ENCODE assay signal across 23 cellular contexts in the genomic region with DNA sequence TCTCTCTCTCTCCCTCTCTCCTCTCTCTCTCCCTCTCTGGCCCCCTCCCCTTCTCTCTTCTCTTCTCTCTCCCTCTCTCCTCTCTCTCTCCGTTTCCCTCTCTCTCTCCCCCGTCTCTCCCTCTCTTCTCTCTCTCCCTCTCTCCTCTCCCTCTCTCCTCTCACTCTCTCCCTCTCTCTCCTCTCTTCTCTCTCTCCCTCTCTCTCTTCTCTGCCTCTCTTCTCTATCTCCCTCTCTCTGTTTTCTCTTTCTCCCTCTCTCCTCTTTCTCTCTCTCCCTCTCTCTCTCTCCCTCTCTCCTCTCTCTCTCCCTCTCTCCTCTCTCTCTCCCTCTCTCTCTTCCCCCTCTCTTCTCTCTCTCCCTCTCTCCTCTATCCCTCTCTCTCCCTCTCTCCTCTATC.
"Had no signal": no experiment of that assay in that cellular context is flagged by ENCODE, and none has a peak within 500 bp of the region (broad histone marks: within the 10 kb centered on the region; RNA-seq: fewer than 3 reads in every experiment).

No MANE protein-coding gene starts in this region.

- ATAC-seq: foreskin keratinocyte; mucosa of descending colon; natural killer cell treated with Interleukin-12 subunit alpha and Interleukin-12 subunit beta and Interleukin-15 and Interleukin-18, amount 100 ng/mL, for 72 hours; sciatic nerve; stimulated activated effector memory CD8-positive, alpha-beta T cell treated with anti-CD3 and anti-CD28 coated beads, Interleukin-12 subunit alpha, Interleukin-12 subunit beta, amount 100 ng/mL, for 72 hours; stimulated activated naive CD8-positive, alpha-beta T cell treated with anti-CD3 and anti-CD28 coated beads, Interleukin-15, Interleukin-2, amounts not matched to agents 100 U/mL and 50 U/mL, for 24 hours; upper lobe of right lung had no signal

- H3K27ac ChIP-seq: colonic mucosa, foreskin keratinocyte, neutrophil, pancreas, prostate gland, testis, transverse colon, upper lobe of right lung had no signal

- H3K4me1 ChIP-seq: colonic mucosa, pancreas, prostate gland had no signal

- H3K27me3 ChIP-seq: colonic mucosa, pancreas, right atrium auricular region, testis, uterus had no signal

- H3K9me3 ChIP-seq: colonic mucosa, mucosa of descending colon, neutrophil, pancreas, prostate gland, testis, transverse colon, upper lobe of right lung, uterus had no signal

- H3K4me3 ChIP-seq: colonic mucosa, esophagus muscularis mucosa, lung, mucosa of descending colon, pancreas, prostate gland, right atrium auricular region, transverse colon, upper lobe of right lung, uterus had no signal

- H3K36me3 ChIP-seq: colonic mucosa, esophagus muscularis mucosa, neutrophil, pancreas, prostate gland, right atrium auricular region, transverse colon, upper lobe of right lung, uterus had no signal

- DNase-seq: colonic mucosa; dermis blood vessel endothelial cell; effector memory CD4-positive, alpha-beta T cell; foreskin keratinocyte; mesenchymal stem cell; naive B cell; stimulated activated CD4-positive, alpha-beta T cell treated with anti-CD3 and anti-CD28 coated beads, Interleukin-2, amount 100 ng/mL, for 24 hours; stimulated activated CD4-positive, alpha-beta T cell treated with anti-CD3 and anti-CD28 coated beads, Interleukin-4, amount 100 ng/mL, for 24 hours; stimulated activated naive CD8-positive, alpha-beta T cell treated with anti-CD3 and anti-CD28 coated beads, Interleukin-15, Interleukin-2, amounts not matched to agents 100 U/mL and 50 U/mL, for 24 hours; testis had no signal
